Comparison of ENCODE assay signal across 22 cellular contexts in the genomic region with DNA sequence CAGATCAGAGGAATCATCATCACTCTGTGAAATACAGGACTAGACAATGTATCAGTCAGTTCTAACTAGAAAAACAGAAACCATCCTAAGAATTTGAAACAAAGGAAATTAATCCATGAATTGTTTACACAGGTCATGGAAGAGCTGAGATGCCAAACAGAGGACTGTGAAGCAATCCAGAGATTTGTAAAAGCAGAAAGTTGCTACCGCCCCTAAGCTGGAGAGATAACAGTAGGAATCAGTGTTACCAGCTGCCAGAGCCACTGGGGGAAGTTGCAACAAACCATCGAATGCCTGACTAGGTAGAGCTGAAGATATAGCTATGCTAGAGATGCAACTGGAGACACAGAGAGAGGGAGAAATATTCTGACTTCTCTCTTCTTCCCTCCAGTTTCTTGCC. TPM values are rescaled to one million over a fixed set of nuclear protein-coding genes. Genes with fewer than 3 reads are reported as not detected.
A peak's percentile ranks its signal among the peaks of the same experiment; 100 is the strongest.
DNase-seq lines count a peak whose midpoint lies in the region; ATAC-seq and TF ChIP-seq lines count a peak whose summit lies in the region.
"Had no signal": no experiment of that assay in that cellular context is flagged by ENCODE, and none has a peak within 500 bp of the region (broad histone marks: within the 10 kb centered on the region; RNA-seq: fewer than 3 reads in every experiment).

No MANE protein-coding gene starts in this region.

- DNase-seq in right cardiac atrium (no peak), right atrium auricular region (ENCODE audit: low spot score) (no peak), amniotic epithelial cell (ENCODE audit: low read depth) (peak; percentile 67), hepatocyte (ENCODE audit: low spot score) (peak; percentile 46), amygdala (lab: John Stamatoyannopoulos, UW) (no peak), medulla oblongata (ENCODE audit: extremely low spot score) (no peak), NCI-H2029 (lab: John Stamatoyannopoulos, UW) (no peak)
- DNase-seq in NK-92 treated with Interleukin-12 subunit alpha and Interleukin-12 subunit beta, amount 100 ng/mL, for 24 hours (lab: John Stamatoyannopoulos, UW) = no peak
- DNase-seq: 8988T; CD8-positive, alpha-beta memory T cell; GDM1; MG63; NCI-H1417 treated with DMSO at 0.1 percent for 48 hours; NCI-H187; NCI-H2107; NCI-H524 treated with DMSO at 0.1 percent for 48 hours; PC-3; RPMI8226; SHP77 treated with DMSO at 0.1 percent for 48 hours had no signal

- no peak for TF ChIP-seq CTCF in right atrium auricular region (IDR thresholded peaks at IDR 0.05)
- TF ChIP-seq CTCF in hepatocyte (IDR thresholded peaks at IDR 0.05; ENCODE audit: poor library complexity) = no peak

- H3K36me3 ChIP-seq in right atrium auricular region = no peaks in the 10 kb centered on the region
- H3K36me3 ChIP-seq in hepatocyte (replicated peaks; ENCODE audit: insufficient read depth, low read depth) = no peaks in the 10 kb centered on the region
- H3K36me3 ChIP-seq: MG63 had no signal

- H3K4me1 ChIP-seq in right cardiac atrium (ENCODE audit: control insufficient read depth, insufficient read depth, low read length) (no peaks in the 10 kb centered on the region), right atrium auricular region (no peaks in the 10 kb centered on the region), hepatocyte (ENCODE audit: insufficient read depth) (peaks cover 16% of the 10 kb centered on the region)

- H3K9me3 ChIP-seq in right cardiac atrium (ENCODE audit: control insufficient read depth, low read length) = no peaks in the 10 kb centered on the region
- no peaks in the 10 kb centered on the region for H3K9me3 ChIP-seq in right atrium auricular region
- H3K9me3 ChIP-seq in hepatocyte (ENCODE audit: low read depth) = no peaks in the 10 kb centered on the region
- H3K9me3 ChIP-seq: MG63 had no signal

- 22% methylated on average over 2 of the region's 2 CpGs for WGBS in right cardiac atrium
- 8% methylated on average over 2 of the region's 2 CpGs for WGBS in hepatocyte (ENCODE audit: low lambda C conversion rate, missing lambda C conversion rate)

- intact Hi-C loops in right cardiac atrium (cut with DNase I) = no loop called here

- H3K4me2 ChIP-seq in hepatocyte = no peak overlapping the region

- H3K79me2 ChIP-seq in hepatocyte = no peaks in the 10 kb centered on the region

- no peak overlapping the region for H3K4me3 ChIP-seq in right cardiac atrium (ENCODE audit: low read length)
- H3K4me3 ChIP-seq in right atrium auricular region = no peak overlapping the region
- no peak overlapping the region for H3K4me3 ChIP-seq in hepatocyte
- H3K4me3 ChIP-seq: MG63, SK-N-MC had no signal

- no peaks in the 10 kb centered on the region for H4K20me1 ChIP-seq in hepatocyte (ENCODE audit: insufficient read depth, poor library complexity, severe bottlenecking)

- no peak overlapping the region for H2AFZ ChIP-seq in hepatocyte

- peak; percentile 29 to 66 for ATAC-seq in right cardiac atrium
- ATAC-seq: HCT116, PC-3 had no signal

- no peaks in the 10 kb centered on the region for H3K9me2 ChIP-seq in hepatocyte (replicated peaks; ENCODE audit: insufficient read depth)

- H3K27me3 ChIP-seq in right cardiac atrium (ENCODE audit: control insufficient read depth, insufficient read depth) (no peaks in the 10 kb centered on the region), right atrium auricular region (no peaks in the 10 kb centered on the region), hepatocyte (peaks cover 7% of the 10 kb centered on the region)

- no peak overlapping the region for H3K27ac ChIP-seq in right cardiac atrium (ENCODE audit: low read length)
- H3K27ac ChIP-seq in right atrium auricular region = no peak overlapping the region
- H3K27ac ChIP-seq in hepatocyte = no peak overlapping the region
- H3K27ac ChIP-seq: C4-2B, SK-N-MC had no signal

RNA-seq across cellular contexts. Expression of a gene that starts 10.4 kb away (rescaled TPM):
- total RNA-seq in right cardiac atrium (10 to 100 TPM; 14.0 to 19.8 (median 18.1) TPM), right atrium auricular region (10 to 100 TPM; 11.2 to 20.4 TPM), hepatocyte (33.3 and 41.9 TPM in 2 replicates)
- polyA plus RNA-seq in right cardiac atrium (4.3 TPM), hepatocyte (7.1 and 8.5 TPM in 2 replicates)

RNA-seq across cellular contexts. Expression of a gene that starts 52.9 kb away (rescaled TPM):
- total RNA-seq in right cardiac atrium (10 to 100 TPM; 11.6 to 17.0 (median 14.3) TPM), right atrium auricular region (10 to 100 TPM; 11.8 to 21.5 TPM), hepatocyte (21.8 and 24.7 TPM in 2 replicates)
- polyA plus RNA-seq in right cardiac atrium (8.3 TPM), hepatocyte (17.1 and 22.6 TPM in 2 replicates)

Comparison
In these comparisons a context has a peak if more than half of its experiments do, and no peak if none do; other contexts are left out.
1. DNase-seq: peak in amniotic epithelial cell (single experiment) and hepatocyte (single experiment); none in right cardiac atrium (0 of 3), right atrium auricular region (single experiment), amygdala (0 of 56), NK-92 treated with Interleukin-12 subunit alpha and Interleukin-12 subunit beta, amount 100 ng/mL, for 24 hours (single experiment), medulla oblongata (single experiment) and NCI-H2029 (single experiment).